In genomic region chr13:83752141-83752540, GRCh38 we compare ENCODE assay signal across 19 cellular contexts.
DNase-seq lines count a peak whose midpoint lies in the region; ATAC-seq and TF ChIP-seq lines count a peak whose summit lies in the region.
"Had no signal": no experiment of that assay in that cellular context is flagged by ENCODE, and none has a peak within 500 bp of the region (broad histone marks: within the 10 kb centered on the region; RNA-seq: fewer than 3 reads in every experiment).

No MANE protein-coding gene starts in this region.

- no peak for TF ChIP-seq RAD21 in HCT116 (IDR thresholded peaks at IDR 0.05; ENCODE audit: low read depth)

- no peaks in the 10 kb centered on the region for H3F3A ChIP-seq in smooth muscle cell (ENCODE audit: low read depth)

- H3K4me3 Mint-ChIP-seq in stimulated activated effector memory CD8-positive, alpha-beta T cell treated with anti-CD3 and anti-CD28 coated beads, Interleukin-12 subunit alpha, Interleukin-12 subunit beta, amount 100 ng/mL, for 72 hours = no peak overlapping the region
- H3K4me3 Mint-ChIP-seq: activated CD8-positive, alpha-beta memory T cell treated with anti-CD3 and anti-CD28 coated beads, Interleukin-2, amount 10 ng/mL, durations not matched to agents 7 days and 5 days; brain; CD8-positive, alpha-beta T cell had no signal

- H3K27me3 ChIP-seq in HCT116 (ENCODE audit: insufficient read depth, low read length) (no peaks in the 10 kb centered on the region), smooth muscle cell (ENCODE audit: low read depth) (no peaks in the 10 kb centered on the region)

- no peak for TF ChIP-seq POLR2A in HCT116 (IDR thresholded peaks at IDR 0.05; ENCODE audit: borderline replicate concordance, extremely low read depth, insufficient read depth, insufficient read length)
- no peak for TF ChIP-seq POLR2A in erythroblast (IDR thresholded peaks at IDR 0.05; ENCODE audit: low read length)

- no peaks in the 10 kb centered on the region for H3K36me3 ChIP-seq in HCT116 (ENCODE audit: control insufficient read depth in 1 of 2, insufficient read depth in 2 of 2, low read length in 2 of 2)
- no peaks in the 10 kb centered on the region for H3K36me3 ChIP-seq in smooth muscle cell (ENCODE audit: low read depth)

- ATAC-seq in HCT116 = no peak
- no peak for ATAC-seq in stimulated activated effector memory CD8-positive, alpha-beta T cell treated with anti-CD3 and anti-CD28 coated beads, Interleukin-12 subunit alpha, Interleukin-12 subunit beta, amount 100 ng/mL, for 72 hours
- ATAC-seq: activated CD8-positive, alpha-beta memory T cell treated with anti-CD3 and anti-CD28 coated beads, Interleukin-2, amount 10 ng/mL, durations not matched to agents 7 days and 5 days; CD8-positive, alpha-beta T cell had no signal

- no peak overlapping the region for H3K27ac Mint-ChIP-seq in stimulated activated effector memory CD8-positive, alpha-beta T cell treated with anti-CD3 and anti-CD28 coated beads, Interleukin-12 subunit alpha, Interleukin-12 subunit beta, amount 100 ng/mL, for 72 hours
- H3K27ac Mint-ChIP-seq: activated CD8-positive, alpha-beta memory T cell treated with anti-CD3 and anti-CD28 coated beads, Interleukin-2, amount 10 ng/mL, durations not matched to agents 7 days and 5 days; brain; CD8-positive, alpha-beta T cell had no signal

- TF ChIP-seq CTCF in HCT116 (IDR thresholded peaks at IDR 0.05 in 2 of 3, conservative IDR thresholded peaks at IDR 0.05 in 1 of 3; ENCODE audit: borderline replicate concordance in 1 of 3, insufficient read depth in 1 of 3, low read depth in 2 of 3, low read length in 2 of 3) (no peak), fibroblast of the aortic adventitia (IDR thresholded peaks at IDR 0.05; ENCODE audit: insufficient read depth, low read length) (no peak), smooth muscle cell (IDR thresholded peaks at IDR 0.05; ENCODE audit: borderline replicate concordance, insufficient read depth, poor library complexity, severe bottlenecking) (no peak)

- H3K4me1 Mint-ChIP-seq in stimulated activated effector memory CD8-positive, alpha-beta T cell treated with anti-CD3 and anti-CD28 coated beads, Interleukin-12 subunit alpha, Interleukin-12 subunit beta, amount 100 ng/mL, for 72 hours = no peaks in the 10 kb centered on the region
- H3K4me1 Mint-ChIP-seq: activated CD8-positive, alpha-beta memory T cell treated with anti-CD3 and anti-CD28 coated beads, Interleukin-2, amount 10 ng/mL, durations not matched to agents 7 days and 5 days; brain had no signal

- 75% methylated on average over 4 of the region's 4 CpGs for WGBS in smooth muscle cell (ENCODE audit: low lambda C conversion rate)

- no TSS peak for BruUV-seq in HCT116 (replicated peaks; lab: Mats Ljungman, UMichigan)

- no peaks in the 10 kb centered on the region for H3K9me2 ChIP-seq in HCT116 (ENCODE audit: insufficient read depth)

- H2AFZ ChIP-seq in HCT116 (ENCODE audit: low read depth, low read length, poor library complexity, severe bottlenecking) = peak overlapping the region; percentile 48
- no peak overlapping the region for H2AFZ ChIP-seq in smooth muscle cell (ENCODE audit: low read depth)
- H2AFZ ChIP-seq: parathyroid adenoma, PC-9 had no signal

- H3K9ac ChIP-seq in HCT116 (ENCODE audit: low read length) (no peak overlapping the region), smooth muscle cell (ENCODE audit: low read depth) (no peak overlapping the region)
- H3K9ac ChIP-seq: parathyroid adenoma had no signal

- RAD21 ChIA-PET in HCT116 (lab: Charles Lee; ENCODE audit: low non-redundant PET in 1 of 2, low total read pairs in 2 of 2, uncharacterized antibody in 2 of 2, unreplicated experiment in 2 of 2) = no interaction called here

- H3K27ac ChIP-seq in HCT116 (ENCODE audit: low read depth, low read length) (no peak overlapping the region), smooth muscle cell (ENCODE audit: low read depth) (no peak overlapping the region)
- H3K27ac ChIP-seq: parathyroid adenoma, PC-9 had no signal

- H3K9me3 ChIP-seq in HCT116 (ENCODE audit: control insufficient read depth in 1 of 2, insufficient read depth in 1 of 2, low read depth in 1 of 2, low read length in 2 of 2) = no peaks in the 10 kb centered on the region
- H3K9me3 ChIP-seq in smooth muscle cell (replicated peaks; ENCODE audit: low read depth) = no peaks in the 10 kb centered on the region

- H3K4me2 ChIP-seq in HCT116 (ENCODE audit: low read length) (peak overlapping the region; percentile 13; the same call in 1 of the 2 replicates), smooth muscle cell (peak overlapping the region; percentile 21)
- H3K4me2 ChIP-seq: PC-9 had no signal

- H3K9me3 Mint-ChIP-seq in stimulated activated effector memory CD8-positive, alpha-beta T cell treated with anti-CD3 and anti-CD28 coated beads, Interleukin-12 subunit alpha, Interleukin-12 subunit beta, amount 100 ng/mL, for 72 hours = peaks cover 13% of the 10 kb centered on the region

- no peak overlapping the region for H3K4me3 ChIP-seq in HCT116 (replicated peaks in 1 of 2; ENCODE audit: low read depth in 1 of 2, low read length in 2 of 2)
- H3K4me3 ChIP-seq in fibroblast of the aortic adventitia (ENCODE audit: low read depth, low read length) = no peak overlapping the region
- no peak overlapping the region for H3K4me3 ChIP-seq in smooth muscle cell
- H3K4me3 ChIP-seq: PC-9 had no signal

- H3K79me2 ChIP-seq in HCT116 (ENCODE audit: insufficient read depth, low read length) (no peaks in the 10 kb centered on the region), smooth muscle cell (ENCODE audit: low read depth) (no peaks in the 10 kb centered on the region)
- H3K79me2 ChIP-seq: parathyroid adenoma had no signal

- H4K20me1 ChIP-seq in HCT116 (ENCODE audit: insufficient read depth) = no peaks in the 10 kb centered on the region
- no peaks in the 10 kb centered on the region for H4K20me1 ChIP-seq in smooth muscle cell (ENCODE audit: low read depth)

- in situ Hi-C loops in SK-MEL-5 (cut with HindIII; ENCODE audit: low pct_unique_long_range_greater_than_20kb, low sequenced_read_pairs) = no loop called here

- no peak for DNase-seq in HCT116 (ENCODE audit: low read depth, low spot score)
- DNase-seq in SK-MEL-5 (ENCODE audit: low read depth, low spot score) = peak; percentile 10
- peak; percentile 53 for DNase-seq in fibroblast of the aortic adventitia (ENCODE audit: low read depth)
- DNase-seq in smooth muscle cell (lab: John Stamatoyannopoulos, UW; ENCODE audit: unreplicated experiment) = no peak
- no peak for DNase-seq in stimulated activated effector memory CD8-positive, alpha-beta T cell treated with anti-CD3 and anti-CD28 coated beads, Interleukin-12 subunit alpha, Interleukin-12 subunit beta, amount 100 ng/mL, for 72 hours (ENCODE audit: low spot score in 2 of 2)
- no peak for DNase-seq in erythroblast (lab: John Stamatoyannopoulos, UW)
- DNase-seq in SKM-1 treated with dmso at 0.1 percent for 144 hours (lab: John Stamatoyannopoulos, UW; ENCODE audit: unreplicated experiment) = no peak
- DNase-seq: activated CD8-positive, alpha-beta memory T cell treated with anti-CD3 and anti-CD28 coated beads, Interleukin-2, amount 10 ng/mL, durations not matched to agents 7 days and 5 days; activated gamma-delta T cell treated with Interleukin-2 at 50 U/mL for 16 hours; CD8-positive, alpha-beta T cell; effector CD8-positive, alpha-beta T cell; GF-D8; glutamatergic neuron; NCI-H187 treated with DMSO at 0.1 percent for 48 hours; NCI-H526; stimulated activated CD4-positive, alpha-beta T cell treated with anti-CD3 and anti-CD28 coated beads, Interleukin-12 subunit alpha, Interleukin-12 subunit beta, amount 100 ng/mL, for 4 hours had no signal

- intact Hi-C loops in HCT116 (cut with micrococcal nuclease) = no loop called here

- CTCF ChIA-PET in HCT116 (lab: Charles Lee) = no interaction called here

- POLR2A ChIA-PET in HCT116 (lab: Charles Lee) = no interaction called here

- H3K4me1 ChIP-seq in HCT116 (ENCODE audit: control insufficient read depth in 1 of 2, insufficient read depth in 2 of 2, low read length in 2 of 2) (peaks cover 0 to 6% of the 10 kb centered on the region in 2 experiments; a peak in 1 of 4 replicates), smooth muscle cell (ENCODE audit: low read depth) (no peaks in the 10 kb centered on the region)
- H3K4me1 ChIP-seq: parathyroid adenoma had no signal

- H3K36me3 Mint-ChIP-seq in stimulated activated effector memory CD8-positive, alpha-beta T cell treated with anti-CD3 and anti-CD28 coated beads, Interleukin-12 subunit alpha, Interleukin-12 subunit beta, amount 100 ng/mL, for 72 hours = no peaks in the 10 kb centered on the region
- H3K36me3 Mint-ChIP-seq: activated CD8-positive, alpha-beta memory T cell treated with anti-CD3 and anti-CD28 coated beads, Interleukin-2, amount 10 ng/mL, durations not matched to agents 7 days and 5 days; CD8-positive, alpha-beta T cell had no signal

TF ChIP-seq in HCT116, 20 proteins besides CTCF, POLR2A, EP300 and RAD21 (continues in another document):
- no peak for TF ChIP-seq SP1 (IDR thresholded peaks at IDR 0.05; ENCODE audit: low read depth)
- TF ChIP-seq TCF7L2 (IDR thresholded peaks at IDR 0.05; ENCODE audit: borderline replicate concordance, extremely low read depth, insufficient read depth, insufficient read length) = no peak
- no peak for TF ChIP-seq REST (IDR thresholded peaks at IDR 0.05; ENCODE audit: low read depth)
- TF ChIP-seq FOSL1 (IDR thresholded peaks at IDR 0.05; ENCODE audit: low read depth) = no peak
- TF ChIP-seq ZNF274 (IDR thresholded peaks at IDR 0.05; ENCODE audit: low read depth, low read length) = no peak

Comparison
In these comparisons a context has a peak if more than half of its experiments do, and no peak if none do; other contexts are left out.
1. DNase-seq: peak in SK-MEL-5 (single experiment) and fibroblast of the aortic adventitia (single experiment); none in HCT116 (single experiment), smooth muscle cell (single experiment), stimulated activated effector memory CD8-positive, alpha-beta T cell treated with anti-CD3 and anti-CD28 coated beads, Interleukin-12 subunit alpha, Interleukin-12 subunit beta, amount 100 ng/mL, for 72 hours (0 of 2), erythroblast (0 of 2) and SKM-1 treated with dmso at 0.1 percent for 144 hours (single experiment).